In the genomic region with DNA sequence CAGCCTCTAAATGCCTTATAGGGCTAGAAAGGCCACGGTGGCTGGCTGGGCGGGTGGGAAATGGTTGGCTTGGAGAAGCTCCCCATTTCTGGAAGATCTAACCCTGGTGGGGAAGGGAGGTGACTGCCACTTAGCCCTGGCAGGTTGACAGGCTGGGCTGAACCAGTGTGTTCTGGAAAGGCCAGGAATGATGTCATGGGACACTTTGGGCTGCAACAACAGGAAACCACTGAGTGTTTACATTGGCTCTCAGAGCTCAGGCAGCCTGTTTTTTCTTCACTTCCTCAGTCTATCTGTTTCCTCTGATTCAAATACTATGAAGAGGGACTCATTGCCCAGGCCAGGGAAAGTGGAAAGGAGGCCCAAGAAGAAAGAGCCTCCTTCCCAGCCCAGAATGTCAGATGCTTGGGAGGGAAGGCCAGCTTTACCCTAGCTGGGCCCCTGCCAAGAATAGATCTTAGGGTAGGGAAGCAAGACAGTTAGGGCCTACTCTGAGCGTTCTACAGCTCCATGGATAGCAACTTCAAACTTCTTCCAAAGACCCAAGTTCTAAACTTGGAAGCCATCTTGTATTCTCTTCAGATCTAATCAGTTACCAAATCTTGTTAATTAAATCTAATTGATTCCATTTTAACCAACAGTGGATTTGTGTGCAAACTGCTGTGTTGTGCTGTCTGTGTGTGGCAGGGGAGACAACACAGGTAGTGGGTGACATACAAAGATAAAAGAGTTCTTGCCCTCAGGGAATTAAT, we compare ENCODE assay signal across 9 cellular contexts.
DNase-seq lines count a peak whose midpoint lies in the region; ATAC-seq, FAIRE-seq and TF ChIP-seq lines count a peak whose summit lies in the region.
"Had no signal": no experiment of that assay in that cellular context is flagged by ENCODE, and none has a peak within 500 bp of the region (broad histone marks: within the 10 kb centered on the region; RNA-seq: fewer than 3 reads in every experiment).

No MANE protein-coding gene starts in this region.

- no peaks in the 10 kb centered on the region for H3K36me3 ChIP-seq in KOPT-K1 (ENCODE audit: insufficient read depth, low read length)
- no peaks in the 10 kb centered on the region for H3K36me3 ChIP-seq in mesodermal cell (ENCODE audit: control insufficient read depth, insufficient read depth, low read length)

- WGBS in mesodermal cell (ENCODE audit: insufficient coverage in 2 of 2), 2 experiments = 72% methylated on average over 2 of the region's 3 CpGs; no CpG with 5 or more reads in 1 of the 2 experiments

- peak; percentile 70 for ATAC-seq in activated CD4-positive, alpha-beta T cell treated with anti-CD3 and anti-CD28 coated beads for 36 hours
- ATAC-seq: Panc1 had no signal

- H3K9me3 ChIP-seq in KOPT-K1 (ENCODE audit: insufficient read depth, low read length, poor library complexity, severe bottlenecking) (no peaks in the 10 kb centered on the region), mesodermal cell (ENCODE audit: control insufficient read depth, low read length) (no peaks in the 10 kb centered on the region)

- TF ChIP-seq CTCF in type B pancreatic cell (conservative IDR thresholded peaks at IDR 0.05) = no peak

- H3K27ac ChIP-seq in KOPT-K1 (ENCODE audit: low read depth, low read length, poor library complexity, severe bottlenecking) = peak overlapping the region; percentile 14
- peak overlapping the region; percentile 74 for H3K27ac ChIP-seq in mesodermal cell (ENCODE audit: low read depth, low read length, severe bottlenecking)

- H3K4me1 Mint-ChIP-seq in activated CD4-positive, alpha-beta T cell treated with anti-CD3 and anti-CD28 coated beads for 36 hours = peaks cover 80% of the 10 kb centered on the region
- no peaks in the 10 kb centered on the region for H3K4me1 Mint-ChIP-seq in type B pancreatic cell (ENCODE audit: unreplicated experiment)

- H3K36me3 Mint-ChIP-seq in activated CD4-positive, alpha-beta T cell treated with anti-CD3 and anti-CD28 coated beads for 36 hours (ENCODE audit: low read depth) = peaks cover 4% of the 10 kb centered on the region
- H3K36me3 Mint-ChIP-seq in type B pancreatic cell = no peaks in the 10 kb centered on the region

- no peaks in the 10 kb centered on the region for H3K27me3 Mint-ChIP-seq in activated CD4-positive, alpha-beta T cell treated with anti-CD3 and anti-CD28 coated beads for 36 hours
- no peaks in the 10 kb centered on the region for H3K27me3 Mint-ChIP-seq in type B pancreatic cell

- POLR2A ChIA-PET in activated CD4-positive, alpha-beta T cell treated with anti-CD3 and anti-CD28 coated beads for 36 hours (lab: Charles Lee) = interaction anchor here (0.8 kb wide), 1 partner anchor 65 kb away, joined by 5 read pairs; no protein-coding TSS in a partner anchor

- CTCF ChIA-PET in activated CD4-positive, alpha-beta T cell treated with anti-CD3 and anti-CD28 coated beads for 36 hours (lab: Charles Lee) = interaction anchor here (1.0 to 1.4 kb wide), 3 partner anchors 65 to 72 kb away, joined by 3 to 4 read pairs (median 4); a partner anchor contains a TSS

- H3K4me3 ChIP-seq in mesodermal cell (ENCODE audit: extremely low read depth, insufficient read depth, low read length, poor library complexity, severe bottlenecking) = no peak overlapping the region

- peak overlapping the region; percentile 89 for H3K27ac Mint-ChIP-seq in activated CD4-positive, alpha-beta T cell treated with anti-CD3 and anti-CD28 coated beads for 36 hours
- no peak overlapping the region for H3K27ac Mint-ChIP-seq in type B pancreatic cell

- H3K4me3 Mint-ChIP-seq in activated CD4-positive, alpha-beta T cell treated with anti-CD3 and anti-CD28 coated beads for 36 hours = peak overlapping the region; percentile 12
- H3K4me3 Mint-ChIP-seq in type B pancreatic cell = no peak overlapping the region

- peaks cover 5% of the 10 kb centered on the region for H3K4me1 ChIP-seq in mesodermal cell (ENCODE audit: control insufficient read depth, insufficient read depth, low read length, poor library complexity, severe bottlenecking)

- TF ChIP-seq POLR2A in GM12891 (IDR thresholded peaks at IDR 0.05; ENCODE audit: low read depth, low read length) = no peak

- intact Hi-C loops in activated CD4-positive, alpha-beta T cell treated with anti-CD3 and anti-CD28 coated beads for 36 hours (cut with DNase I, micrococcal nuclease) = no loop called here

- no peaks in the 10 kb centered on the region for H3K9me3 Mint-ChIP-seq in activated CD4-positive, alpha-beta T cell treated with anti-CD3 and anti-CD28 coated beads for 36 hours (ENCODE audit: low read depth)
- no peaks in the 10 kb centered on the region for H3K9me3 Mint-ChIP-seq in type B pancreatic cell

- DNase-seq in GM12891 (ENCODE audit: insufficient read length, low spot score) (no peak), dermis microvascular lymphatic vessel endothelial cell (ENCODE audit: low read depth in 2 of 2) (peak; percentile 98), type B pancreatic cell (ENCODE audit: extremely low spot score, unreplicated experiment) (peak; percentile 34), NCI-H748 (lab: John Stamatoyannopoulos, UW; ENCODE audit: unreplicated experiment) (no peak), NCI-H1930 (lab: John Stamatoyannopoulos, UW) (no peak)
- peak; percentile 66 for DNase-seq in activated CD4-positive, alpha-beta T cell treated with anti-CD3 and anti-CD28 coated beads for 36 hours

- FAIRE-seq in GM12891 (lab: Jason Lieb, UNC) = peak; percentile 79

TF ChIP-seq in GM12891, 5 proteins besides CTCF, POLR2A, EP300 and RAD21:
- TF ChIP-seq TAF1 (IDR thresholded peaks at IDR 0.05; ENCODE audit: low read depth, low read length) (no peak), SPI1 (IDR thresholded peaks at IDR 0.05; ENCODE audit: low read depth, low read length) (0 out of 2 replicates have a peak, but pooled peaks have one; percentile 24)

Comparison
In these comparisons a context has a peak if more than half of its experiments do, and no peak if none do; other contexts are left out.
1. DNase-seq: peak in activated CD4-positive, alpha-beta T cell treated with anti-CD3 and anti-CD28 coated beads for 36 hours (single experiment), dermis microvascular lymphatic vessel endothelial cell (2 of 2) and type B pancreatic cell (single experiment); none in GM12891 (single experiment), NCI-H748 (single experiment) and NCI-H1930 (0 of 2).